16 cellular contexts compared by ENCODE assay signal in genomic region chr19:51124216-51124615, GRCh38. TPM values are rescaled to one million over a fixed set of nuclear protein-coding genes. Genes with fewer than 3 reads are reported as not detected.
DNase-seq lines count a peak whose midpoint lies in the region; ATAC-seq and TF ChIP-seq lines count a peak whose summit lies in the region.
"Had no signal": no experiment of that assay in that cellular context is flagged by ENCODE, and none has a peak within 500 bp of the region (broad histone marks: within the 10 kb centered on the region; RNA-seq: fewer than 3 reads in every experiment).

No MANE protein-coding gene starts in this region.

- intact Hi-C loops in activated naive CD4-positive, alpha-beta T cell treated with anti-CD3 and anti-CD28 coated beads for 36 hours (cut with micrococcal nuclease) = no loop called here
- intact Hi-C loops in transverse colon (cut with DNase I; ENCODE audit: low total_unique reads) = no loop called here

- H3K36me3 Mint-ChIP-seq in activated naive CD4-positive, alpha-beta T cell treated with anti-CD3 and anti-CD28 coated beads for 36 hours (ENCODE audit: low read depth) = peaks cover 2% of the 10 kb centered on the region
- H3K36me3 Mint-ChIP-seq in activated naive CD4-positive, alpha-beta T cell treated with anti-CD3 and anti-CD28 coated beads, Interleukin-2, amount 50 U/mL, for 72 hours = no peaks in the 10 kb centered on the region
- H3K36me3 Mint-ChIP-seq: mesothelial cell of epicardium had no signal

- peak overlapping the region; percentile 86 for H3K27ac Mint-ChIP-seq in activated naive CD4-positive, alpha-beta T cell treated with anti-CD3 and anti-CD28 coated beads for 36 hours
- peak overlapping the region; percentile 63 to 83 for H3K27ac Mint-ChIP-seq in activated naive CD4-positive, alpha-beta T cell treated with anti-CD3 and anti-CD28 coated beads, Interleukin-2, amount 50 U/mL, for 72 hours
- H3K27ac Mint-ChIP-seq: mesothelial cell of epicardium had no signal

- H3K36me3 ChIP-seq in muscle layer of duodenum (ENCODE audit: control insufficient read depth in 1 of 2, insufficient read depth in 2 of 2, low read length in 2 of 2) = no peaks in the 10 kb centered on the region
- no peaks in the 10 kb centered on the region for H3K36me3 ChIP-seq in transverse colon
- H3K36me3 ChIP-seq: gastroesophageal sphincter had no signal

- no peak for TF ChIP-seq EP300 in transverse colon (IDR thresholded peaks at IDR 0.05; ENCODE audit: low read depth)

- H3K4me1 Mint-ChIP-seq in activated naive CD4-positive, alpha-beta T cell treated with anti-CD3 and anti-CD28 coated beads for 36 hours (ENCODE audit: low read depth) = peaks cover 79% of the 10 kb centered on the region

- 80 to 90% methylated on average over 2 to 9 of the region's 9 CpGs for WGBS in transverse colon (ENCODE audit: low coverage in 1 of 2), 2 donors

- H3K9me3 ChIP-seq in muscle layer of duodenum (ENCODE audit: control insufficient read depth in 1 of 2, low read length in 2 of 2) = no peaks in the 10 kb centered on the region
- H3K9me3 ChIP-seq in transverse colon = no peaks in the 10 kb centered on the region
- H3K9me3 ChIP-seq: gastroesophageal sphincter had no signal

- CTCF ChIA-PET in activated naive CD4-positive, alpha-beta T cell treated with anti-CD3 and anti-CD28 coated beads for 36 hours (lab: Charles Lee) = interaction anchor here (1.5 kb wide), 1 partner anchor 32 kb away, joined by 3 read pairs; no protein-coding TSS in a partner anchor

- TF ChIP-seq POLR2A in transverse colon (IDR thresholded peaks at IDR 0.05) = no peak

- H3K9me3 Mint-ChIP-seq in activated naive CD4-positive, alpha-beta T cell treated with anti-CD3 and anti-CD28 coated beads for 36 hours = no peaks in the 10 kb centered on the region
- peaks cover 4 to 5% of the 10 kb centered on the region in 2 donors for H3K9me3 Mint-ChIP-seq in activated naive CD4-positive, alpha-beta T cell treated with anti-CD3 and anti-CD28 coated beads, Interleukin-2, amount 50 U/mL, for 72 hours
- H3K9me3 Mint-ChIP-seq: mesothelial cell of epicardium had no signal

- no peaks in the 10 kb centered on the region for H3K27me3 ChIP-seq in muscle layer of duodenum (ENCODE audit: low read depth, low read length)
- H3K27me3 ChIP-seq in transverse colon = peaks cover 5% of the 10 kb centered on the region

- no peak for DNase-seq in activated naive CD4-positive, alpha-beta T cell treated with anti-CD3 and anti-CD28 coated beads for 36 hours
- DNase-seq in activated naive CD4-positive, alpha-beta T cell (lab: John Stamatoyannopoulos, UW) = no peak
- no peak for DNase-seq in activated naive CD4-positive, alpha-beta T cell treated with anti-CD3 and anti-CD28 coated beads, Interleukin-2, amount 50 U/mL, for 72 hours (ENCODE audit: low spot score in 2 of 2)
- no peak for DNase-seq in transverse colon
- no peak for DNase-seq in GM19240 (ENCODE audit: insufficient read length, low spot score)
- DNase-seq: activated CD4-positive, alpha-beta T cell treated with anti-CD3 and anti-CD28 coated beads, Interleukin-2, amount 50 U/mL, for 1 hour; DMS53; NCI-H1105 treated with DMSO at 0.1 percent for 48 hours; NCI-H2171 treated with DMSO at 0.1 percent for 48 hours; T-helper 9 cell had no signal

- H3K4me1 ChIP-seq in muscle layer of duodenum (ENCODE audit: control insufficient read depth in 1 of 2, insufficient read depth in 2 of 2, low read length in 2 of 2) (peaks cover 0 to 3% of the 10 kb centered on the region in 2 donors), transverse colon (peaks cover 0 to 9% (median 5%) of the 10 kb centered on the region in 4 donors)
- H3K4me1 ChIP-seq: gastroesophageal sphincter had no signal

- TF ChIP-seq CTCF in transverse colon (IDR thresholded peaks at IDR 0.05) = no peak

- no peak for ATAC-seq in activated naive CD4-positive, alpha-beta T cell treated with anti-CD3 and anti-CD28 coated beads, Interleukin-2, amount 50 U/mL, for 72 hours
- ATAC-seq in HG02852 (IDR thresholded peaks at IDR 0.05; ENCODE audit: unreplicated experiment) = no peak
- ATAC-seq in HG03469 (IDR thresholded peaks at IDR 0.05; ENCODE audit: unreplicated experiment) = no peak

- H3K27ac ChIP-seq in muscle layer of duodenum (ENCODE audit: low read length) = peak overlapping the region; percentile 23
- peak overlapping the region; percentile 14 to 53 (median 46) for H3K27ac ChIP-seq in transverse colon

- in situ Hi-C loops in transverse colon (cut with MboI; ENCODE audit: low pct_ligation_motif_present in 1 of 4, low pct_unique_long_range_greater_than_20kb in 1 of 4, low sequenced_read_pairs in 3 of 4) = no loop called here

- H3K4me3 ChIP-seq in muscle layer of duodenum (ENCODE audit: low read depth in 1 of 2, low read length in 2 of 2) = no peak overlapping the region
- H3K4me3 ChIP-seq in transverse colon = no peak overlapping the region

- H3K4me3 Mint-ChIP-seq in activated naive CD4-positive, alpha-beta T cell treated with anti-CD3 and anti-CD28 coated beads for 36 hours = peak overlapping the region; percentile 54
- H3K4me3 Mint-ChIP-seq: mesothelial cell of epicardium had no signal

- H3K27me3 Mint-ChIP-seq in activated naive CD4-positive, alpha-beta T cell treated with anti-CD3 and anti-CD28 coated beads for 36 hours (ENCODE audit: low read depth) = no peaks in the 10 kb centered on the region

RNA-seq across cellular contexts. Expression of gene SIGLEC9, which starts 0.5 kb away (rescaled TPM):
- total RNA-seq in activated naive CD4-positive, alpha-beta T cell treated with anti-CD3 and anti-CD28 coated beads for 36 hours = 1 to 10 TPM; 1.7 to 1.9 TPM
- total RNA-seq in activated naive CD4-positive, alpha-beta T cell treated with anti-CD3 and anti-CD28 coated beads, Interleukin-2, amount 50 U/mL, for 72 hours = 1 to 10 TPM in 1 of 2 donors, under 1 TPM in 1; 0.87 to 1.1 TPM
- 1 to 10 TPM in 2 of 4 donors, not detected in 2; 2.0 to 2.2 TPM for total RNA-seq in transverse colon
- total RNA-seq: mesothelial cell of epicardium had no signal

RNA-seq across cellular contexts. Expression of gene CTU1, which starts 16.0 kb away (rescaled TPM):
- 1 to 10 TPM; 9.2 to 9.9 TPM for total RNA-seq in activated naive CD4-positive, alpha-beta T cell treated with anti-CD3 and anti-CD28 coated beads for 36 hours
- 10 to 100 TPM in 1 of 2 donors, 1 to 10 TPM in 1; 9.8 to 11.2 TPM for total RNA-seq in activated naive CD4-positive, alpha-beta T cell treated with anti-CD3 and anti-CD28 coated beads, Interleukin-2, amount 50 U/mL, for 72 hours
- 10 to 100 TPM in 1 of 4 donors, 1 to 10 TPM in 3; 3.4 to 35.4 (median 7.3) TPM for total RNA-seq in transverse colon

RNA-seq across cellular contexts. Expression of gene SIGLEC7, which starts 17.9 kb away (rescaled TPM):
- total RNA-seq in activated naive CD4-positive, alpha-beta T cell treated with anti-CD3 and anti-CD28 coated beads for 36 hours = not detected
- under 1 TPM in 1 of 2 donors, not detected in 1; 0.34 TPM for total RNA-seq in activated naive CD4-positive, alpha-beta T cell treated with anti-CD3 and anti-CD28 coated beads, Interleukin-2, amount 50 U/mL, for 72 hours
- total RNA-seq in transverse colon = 1 to 10 TPM in 1 of 4 donors, under 1 TPM in 1, not detected in 2; 0.82 to 2.1 TPM
- total RNA-seq: mesothelial cell of epicardium had no signal

RNA-seq across cellular contexts. Expression of gene KLK14, which starts 41.5 kb away (rescaled TPM):
- total RNA-seq in activated naive CD4-positive, alpha-beta T cell treated with anti-CD3 and anti-CD28 coated beads for 36 hours = under 1 TPM; 0.69 to 0.79 TPM
- total RNA-seq in activated naive CD4-positive, alpha-beta T cell treated with anti-CD3 and anti-CD28 coated beads, Interleukin-2, amount 50 U/mL, for 72 hours = under 1 TPM; 0.68 to 0.80 TPM
- under 1 TPM in 1 of 4 donors, not detected in 3; 0.82 TPM for total RNA-seq in transverse colon
- total RNA-seq: gastroesophageal sphincter, subcutaneous adipose tissue had no signal

RNA-seq across cellular contexts. Expression of gene KLK13, which starts 59.3 kb away (rescaled TPM):
- total RNA-seq in activated naive CD4-positive, alpha-beta T cell treated with anti-CD3 and anti-CD28 coated beads for 36 hours = not detected
- not detected for total RNA-seq in activated naive CD4-positive, alpha-beta T cell treated with anti-CD3 and anti-CD28 coated beads, Interleukin-2, amount 50 U/mL, for 72 hours
- total RNA-seq in transverse colon = 1 to 10 TPM in 1 of 4 donors, not detected in 3; 3.3 TPM
- total RNA-seq: subcutaneous adipose tissue had no signal
